ENCODE assay signal across 6 cellular contexts in genomic region chrX:129255516-129255915, GRCh38.
DNase-seq lines count a peak whose midpoint lies in the region; ATAC-seq and TF ChIP-seq lines count a peak whose summit lies in the region.
"Not testable (repeated sequence)": the region's sequence is repeated elsewhere in the genome, so short reads cannot be mapped to it uniquely, and the experiment has no call there.

No MANE protein-coding gene starts in this region.

- H2AK5ac ChIP-seq in H9 (ENCODE audit: insufficient read length, low read length), result not testable (repeated sequence)

- not testable (repeated sequence) for DNase-seq in A673 (ENCODE audit: low spot score)
- DNase-seq in H9 (peak; percentile 54), WTC11 (ENCODE audit: low spot score) (peak; percentile 62), endodermal cell (peak; percentile 75)

- H3K9me3 ChIP-seq in A673 (ENCODE audit: low read depth, low read length, poor library complexity, severe bottlenecking); H9 (ENCODE audit: control insufficient read depth, low read depth, low read length); OCI-LY1 (ENCODE audit: low read length); endodermal cell (ENCODE audit: control insufficient read depth, low read length): not testable (repeated sequence)

- not testable (repeated sequence) for H2BK120ac ChIP-seq in H9 (ENCODE audit: low read depth, low read length, poor library complexity, severe bottlenecking)

- H3K4me2 ChIP-seq in H9 (ENCODE audit: insufficient read depth, insufficient read length, low read length); OCI-LY1 (ENCODE audit: low read length): not testable (repeated sequence)

- not testable (repeated sequence) for H3K36me3 ChIP-seq in A673 (ENCODE audit: insufficient read depth, low read length, poor library complexity, severe bottlenecking); OCI-LY1 (ENCODE audit: insufficient read depth, low read length); endodermal cell (ENCODE audit: control insufficient read depth, insufficient read depth, low read length)

- H4K8ac ChIP-seq in H9 (replicated peaks; ENCODE audit: insufficient read length, low read depth, low read length), result not testable (repeated sequence)

- not testable (repeated sequence) for H3K4me1 Mint-ChIP-seq in H9, WTC11, endodermal cell

- WGBS in H9 (ENCODE audit: extremely low coverage, insufficient read length, low lambda C conversion rate), result no CpG with 5 or more reads among the region's 5 CpGs
- WGBS in endodermal cell (ENCODE audit: insufficient coverage in 1 of 2, insufficient read length in 1 of 2), 2 experiments, result 85% methylated on average over 5 of the region's 5 CpGs; no CpG with 5 or more reads in 1 of the 2 experiments

- not testable (repeated sequence) for H2AFZ ChIP-seq in H9 (ENCODE audit: low read length); OCI-LY1 (ENCODE audit: low read length)

- not testable (repeated sequence) for H3K36me3 Mint-ChIP-seq in H9 (ENCODE audit: insufficient read depth in 1 of 3, low read depth in 3 of 3); WTC11; endodermal cell (ENCODE audit: low read depth)

- intact Hi-C loops in A673 (cut with micrococcal nuclease; ENCODE audit: unreplicated experiment), result not testable (repeated sequence)

- H2BK5ac ChIP-seq in H9 (ENCODE audit: insufficient read length, low read length), result not testable (repeated sequence)

- H3K23ac ChIP-seq in H9 (ENCODE audit: insufficient read length, low read depth, low read length), result not testable (repeated sequence)

- not testable (repeated sequence) for H3K27ac Mint-ChIP-seq in H9, WTC11, endodermal cell

- not testable (repeated sequence) for H2BK20ac ChIP-seq in H9 (ENCODE audit: low read depth, low read length, poor library complexity, severe bottlenecking)

- TF ChIP-seq CTCF in A673 (conservative IDR thresholded peaks at IDR 0.05; ENCODE audit: low read depth, low read length), result peak; percentile 36
- TF ChIP-seq CTCF in GM12874 (IDR thresholded peaks at IDR 0.05; ENCODE audit: insufficient read depth, low read depth, low read length), result 0 out of 2 replicates have a peak, but pooled peaks have one; percentile 16
- peak; percentile 71 for TF ChIP-seq CTCF in H9 (conservative IDR thresholded peaks at IDR 0.05)
- TF ChIP-seq CTCF in OCI-LY1 (IDR thresholded peaks at IDR 0.05; ENCODE audit: low read length), result peak; percentile 36; the same call in 1 of the 2 replicates
- not testable (repeated sequence) for TF ChIP-seq CTCF in WTC11 (IDR thresholded peaks at IDR 0.05)
- TF ChIP-seq CTCF in endodermal cell (conservative IDR thresholded peaks at IDR 0.05), result peak; percentile 67

- not testable (repeated sequence) for H3K23me2 ChIP-seq in H9 (ENCODE audit: insufficient read length, low read depth, low read length, poor library complexity, severe bottlenecking)

- H3K27me3 ChIP-seq in A673 (replicated peaks; ENCODE audit: insufficient read depth, low read depth, low read length, poor library complexity); H9 (ENCODE audit: insufficient read depth, low read length); OCI-LY1 (ENCODE audit: insufficient read depth, low read length): not testable (repeated sequence)
- peaks cover 48% of the 10 kb centered on the region for H3K27me3 ChIP-seq in endodermal cell (ENCODE audit: control insufficient read depth, insufficient read depth, low read length, poor library complexity, severe bottlenecking)

- not testable (repeated sequence) for H4K5ac ChIP-seq in H9 (ENCODE audit: insufficient read length, low read depth, low read length)

- CTCF ChIA-PET in A673 (lab: Charles Lee), result not testable (repeated sequence)
- CTCF ChIA-PET in WTC11 (lab: Charles Lee), result interaction anchor here (0.8 to 1.3 kb wide), 3 partner anchors 8 to 92 kb away, joined by 4 to 6 read pairs (median 5); no protein-coding TSS in a partner anchor

- not testable (repeated sequence) for H3K79me1 ChIP-seq in H9 (ENCODE audit: insufficient read depth, low read depth, low read length, poor library complexity, severe bottlenecking)

- not testable (repeated sequence) for H3K27me3 Mint-ChIP-seq in H9 (ENCODE audit: low read depth); WTC11 (ENCODE audit: low read depth)
- peaks cover 92% of the 10 kb centered on the region for H3K27me3 Mint-ChIP-seq in endodermal cell (ENCODE audit: insufficient read depth)

- H3K4me1 ChIP-seq in A673 (ENCODE audit: insufficient read depth, low read length, poor library complexity, severe bottlenecking); H9 (ENCODE audit: insufficient read depth, low read length); OCI-LY1 (ENCODE audit: insufficient read depth, low read length, severe bottlenecking); endodermal cell (ENCODE audit: control insufficient read depth, insufficient read depth, low read length): not testable (repeated sequence)

- H3K4me3 Mint-ChIP-seq in H9, WTC11, endodermal cell: not testable (repeated sequence)

- not testable (repeated sequence) for H3K4me3 ChIP-seq in A673 (ENCODE audit: low read depth, low read length, poor library complexity, severe bottlenecking); OCI-LY1 (ENCODE audit: low read depth, low read length, poor library complexity, severe bottlenecking); endodermal cell (ENCODE audit: low read length)

- not testable (repeated sequence) for H3K9ac ChIP-seq in H9 (ENCODE audit: extremely low read depth, insufficient read length, low read length); OCI-LY1 (ENCODE audit: low read length); endodermal cell (ENCODE audit: extremely low read depth, low read length, poor library complexity, severe bottlenecking)

- peaks cover 0 to 19% of the 10 kb centered on the region in 2 experiments; a peak in 2 of 5 replicates for H3K9me3 Mint-ChIP-seq in H9
- not testable (repeated sequence) for H3K9me3 Mint-ChIP-seq in WTC11
- H3K9me3 Mint-ChIP-seq in endodermal cell, result peaks cover 23% of the 10 kb centered on the region

- peak; percentile 48 for ATAC-seq in WTC11

- not testable (repeated sequence) for H4K20me1 ChIP-seq in H9 (ENCODE audit: control insufficient read depth, insufficient read depth, insufficient read length); OCI-LY1 (ENCODE audit: insufficient read depth, low read length)

- H3F3A ChIP-seq in OCI-LY1 (ENCODE audit: insufficient read depth, low read length), result not testable (repeated sequence)

- not testable (repeated sequence) for H3K4ac ChIP-seq in H9 (ENCODE audit: low read depth, low read length)

- not testable (repeated sequence) for H3K18ac ChIP-seq in H9 (ENCODE audit: insufficient read length, low read depth, low read length)

- BruUV-seq in A673 (replicated peaks; lab: Mats Ljungman, UMichigan), result not testable (repeated sequence)

- POLR2A ChIA-PET in A673 (lab: Charles Lee; ENCODE audit: low non-redundant PET); WTC11 (lab: Charles Lee): not testable (repeated sequence)

- not testable (repeated sequence) for H3K14ac ChIP-seq in H9 (ENCODE audit: insufficient read depth, low read length)

- not testable (repeated sequence) for H4K91ac ChIP-seq in H9 (ENCODE audit: insufficient read length, low read depth, low read length)

- not testable (repeated sequence) for H2BK15ac ChIP-seq in H9 (ENCODE audit: low read depth, low read length)

- not testable (repeated sequence) for H3K79me2 ChIP-seq in H9 (ENCODE audit: insufficient read depth, low read length); OCI-LY1 (ENCODE audit: insufficient read depth, low read length)

- not testable (repeated sequence) for H3T11ph ChIP-seq in H9 (ENCODE audit: low read length)

- H2BK12ac ChIP-seq in H9 (ENCODE audit: insufficient read length, low read depth, low read length), result not testable (repeated sequence)

- not testable (repeated sequence) for H3K9me2 ChIP-seq in OCI-LY1 (ENCODE audit: low read depth, low read length)

- not testable (repeated sequence) for H3K27ac ChIP-seq in A673 (ENCODE audit: low read depth, low read length, poor library complexity, severe bottlenecking); H9 (ENCODE audit: insufficient read length, low read depth, low read length); OCI-LY1 (ENCODE audit: low read depth, low read length, poor library complexity, severe bottlenecking); endodermal cell (ENCODE audit: low read depth, low read length)

- H3K56ac ChIP-seq in H9 (ENCODE audit: insufficient read length, low read depth, low read length), result not testable (repeated sequence)
